ENCODE assay signal across 17 cellular contexts in genomic region chr2:79369127-79369526, GRCh38.
DNase-seq lines count a peak whose midpoint lies in the region; ATAC-seq and TF ChIP-seq lines count a peak whose summit lies in the region.
"Had no signal": no experiment of that assay in that cellular context is flagged by ENCODE, and none has a peak within 500 bp of the region (broad histone marks: within the 10 kb centered on the region; RNA-seq: fewer than 3 reads in every experiment).

No MANE protein-coding gene starts in this region.

- peak; percentile 1 for DNase-seq in ELF-1 (ENCODE audit: low read depth, low spot score)
- DNase-seq in OCI-M1 (lab: John Stamatoyannopoulos, UW) = peak; percentile 1
- DNase-seq in head of caudate nucleus = peak in 41 of 42 donors; percentile 17 to 77 (median 49)
- peak in 9 of 10 donors; percentile 14 to 94 (median 68) for DNase-seq in posterior cingulate gyrus
- DNase-seq in RKO (ENCODE audit: low spot score) = no peak
- no peak for DNase-seq in NCI-H526 (lab: John Stamatoyannopoulos, UW)
- DNase-seq: CD8-positive, alpha-beta memory T cell; DND-41; GF-D8; H7; MG63; NCI-H1092 treated with DMSO at 0.1 percent for 48 hours; NCI-H187; NCI-H510A treated with DMSO at 0.1 percent for 48 hours; SHP77 had no signal

- intact Hi-C loops in head of caudate nucleus (cut with DNase I) (no loop called here), posterior cingulate gyrus (cut with DNase I) (no loop called here)

- no peak for ATAC-seq in SK-N-SH treated with all-trans-retinoic acid at 6 μM for 48 hours
- ATAC-seq: Panc1 had no signal

TF ChIP-seq in SK-N-SH treated with all-trans-retinoic acid at 6 μM for 48 hours, 23 proteins besides CTCF, POLR2A, EP300 and RAD21:
- TF ChIP-seq ZFP30 (CRISPR knock-in tag; IDR thresholded peaks at IDR 0.05) = no peak
- no peak for TF ChIP-seq PPARA (CRISPR knock-in tag; IDR thresholded peaks at IDR 0.05; ENCODE audit: borderline replicate concordance)
- TF ChIP-seq ARNTL (CRISPR knock-in tag; IDR thresholded peaks at IDR 0.05; ENCODE audit: borderline replicate concordance, low read depth) = no peak
- no peak for TF ChIP-seq POU6F1 (CRISPR knock-in tag; IDR thresholded peaks at IDR 0.05; ENCODE audit: borderline replicate concordance, low read depth)
- TF ChIP-seq ZNF8 (CRISPR knock-in tag; IDR thresholded peaks at IDR 0.05) = no peak
- TF ChIP-seq ISL1 (CRISPR knock-in tag; IDR thresholded peaks at IDR 0.05) = no peak
- TF ChIP-seq CSRNP3 (CRISPR knock-in tag; IDR thresholded peaks at IDR 0.05) = no peak
- TF ChIP-seq OSR1 (CRISPR knock-in tag; IDR thresholded peaks at IDR 0.05) = no peak
- no peak for TF ChIP-seq ZNF70 (CRISPR knock-in tag; IDR thresholded peaks at IDR 0.05)
- TF ChIP-seq BACH2 (CRISPR knock-in tag; IDR thresholded peaks at IDR 0.05; ENCODE audit: borderline replicate concordance) = no peak
- no peak for TF ChIP-seq CREB5 (CRISPR knock-in tag; IDR thresholded peaks at IDR 0.05; ENCODE audit: low read depth)
- TF ChIP-seq CSDC2 (CRISPR knock-in tag; IDR thresholded peaks at IDR 0.05) = no peak
- no peak for TF ChIP-seq ZC3H10 (CRISPR knock-in tag; IDR thresholded peaks at IDR 0.05)
- TF ChIP-seq SNAI2 (CRISPR knock-in tag; IDR thresholded peaks at IDR 0.05) = no peak
- TF ChIP-seq RARB (CRISPR knock-in tag; IDR thresholded peaks at IDR 0.05) = no peak
- no peak for TF ChIP-seq TCF4 (CRISPR knock-in tag; IDR thresholded peaks at IDR 0.05; ENCODE audit: borderline replicate concordance)
- no peak for TF ChIP-seq GLIS3 (CRISPR knock-in tag; IDR thresholded peaks at IDR 0.05)
- no peak for TF ChIP-seq TOX (CRISPR knock-in tag; IDR thresholded peaks at IDR 0.05; ENCODE audit: borderline replicate concordance)

Comparison
In these comparisons a context has a peak if more than half of its experiments do, and no peak if none do; other contexts are left out.
1. DNase-seq: peak in ELF-1 (single experiment), OCI-M1 (single experiment), head of caudate nucleus (41 of 42) and posterior cingulate gyrus (9 of 10); none in RKO (single experiment) and NCI-H526 (0 of 2).